ENCODE assay signal across 1 cellular context in the genomic region with DNA sequence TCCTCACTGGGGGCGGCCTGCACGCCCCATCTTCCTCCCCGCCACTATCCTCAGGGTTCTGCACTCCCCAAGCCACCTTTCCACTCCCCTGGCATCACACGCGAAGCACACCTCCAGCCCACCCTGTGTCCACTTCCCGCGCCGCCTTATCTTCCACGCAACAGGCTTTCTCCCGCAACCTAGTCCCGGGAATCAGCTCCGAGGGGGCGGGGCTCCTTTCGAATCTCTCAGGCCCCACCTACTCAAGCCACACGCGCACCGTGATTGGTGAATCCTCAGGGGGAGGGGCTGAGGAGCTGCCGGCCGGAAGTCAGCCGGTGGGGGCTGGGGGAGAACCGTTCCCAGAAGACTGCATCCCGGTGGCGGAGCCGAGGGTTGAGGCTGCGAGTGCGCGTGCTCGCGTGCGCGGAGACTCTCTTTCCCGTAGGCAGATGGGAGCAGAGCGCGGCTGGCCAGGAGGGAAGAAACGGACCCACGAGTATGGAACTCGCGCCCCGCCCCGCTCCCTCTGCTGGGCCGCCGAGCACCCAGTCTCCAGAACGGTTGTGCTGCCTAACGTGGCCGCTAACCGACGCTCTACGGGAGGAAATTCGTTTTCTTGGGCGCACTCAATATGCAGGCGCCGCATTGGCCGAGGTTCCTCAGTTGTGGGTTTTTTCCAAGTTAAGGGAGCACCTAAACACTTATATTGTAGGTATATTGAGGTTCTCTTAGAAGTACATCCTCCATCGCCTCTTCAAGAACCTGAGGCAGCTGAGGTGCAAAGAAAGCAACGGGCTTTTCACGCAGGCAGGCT.
TF ChIP-seq lines count a peak whose summit lies in the region.

A gene (minus strand): TSS at position 194 of the 796 bp plus-strand sequence.

TF ChIP-seq in WTC11, 78 proteins besides CTCF, POLR2A, EP300 and RAD21 (continued from another document):
- TF ChIP-seq, protein P1, sequence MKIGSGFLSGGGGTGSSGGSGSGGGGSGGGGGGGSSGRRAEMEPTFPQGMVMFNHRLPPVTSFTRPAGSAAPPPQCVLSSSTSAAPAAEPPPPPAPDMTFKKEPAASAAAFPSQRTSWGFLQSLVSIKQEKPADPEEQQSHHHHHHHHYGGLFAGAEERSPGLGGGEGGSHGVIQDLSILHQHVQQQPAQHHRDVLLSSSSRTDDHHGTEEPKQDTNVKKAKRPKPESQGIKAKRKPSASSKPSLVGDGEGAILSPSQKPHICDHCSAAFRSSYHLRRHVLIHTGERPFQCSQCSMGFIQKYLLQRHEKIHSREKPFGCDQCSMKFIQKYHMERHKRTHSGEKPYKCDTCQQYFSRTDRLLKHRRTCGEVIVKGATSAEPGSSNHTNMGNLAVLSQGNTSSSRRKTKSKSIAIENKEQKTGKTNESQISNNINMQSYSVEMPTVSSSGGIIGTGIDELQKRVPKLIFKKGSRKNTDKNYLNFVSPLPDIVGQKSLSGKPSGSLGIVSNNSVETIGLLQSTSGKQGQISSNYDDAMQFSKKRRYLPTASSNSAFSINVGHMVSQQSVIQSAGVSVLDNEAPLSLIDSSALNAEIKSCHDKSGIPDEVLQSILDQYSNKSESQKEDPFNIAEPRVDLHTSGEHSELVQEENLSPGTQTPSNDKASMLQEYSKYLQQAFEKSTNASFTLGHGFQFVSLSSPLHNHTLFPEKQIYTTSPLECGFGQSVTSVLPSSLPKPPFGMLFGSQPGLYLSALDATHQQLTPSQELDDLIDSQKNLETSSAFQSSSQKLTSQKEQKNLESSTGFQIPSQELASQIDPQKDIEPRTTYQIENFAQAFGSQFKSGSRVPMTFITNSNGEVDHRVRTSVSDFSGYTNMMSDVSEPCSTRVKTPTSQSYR (CRISPR knock-in tag; IDR thresholded peaks at IDR 0.05): peak; percentile 40; the same call in 1 of the 2 replicates
- TF ChIP-seq NFYB (CRISPR knock-in tag; conservative IDR thresholded peaks at IDR 0.05; ENCODE audit: low read depth): peak; percentile 53; the same call in 1 of the 2 replicates
- TF ChIP-seq, protein P2, sequence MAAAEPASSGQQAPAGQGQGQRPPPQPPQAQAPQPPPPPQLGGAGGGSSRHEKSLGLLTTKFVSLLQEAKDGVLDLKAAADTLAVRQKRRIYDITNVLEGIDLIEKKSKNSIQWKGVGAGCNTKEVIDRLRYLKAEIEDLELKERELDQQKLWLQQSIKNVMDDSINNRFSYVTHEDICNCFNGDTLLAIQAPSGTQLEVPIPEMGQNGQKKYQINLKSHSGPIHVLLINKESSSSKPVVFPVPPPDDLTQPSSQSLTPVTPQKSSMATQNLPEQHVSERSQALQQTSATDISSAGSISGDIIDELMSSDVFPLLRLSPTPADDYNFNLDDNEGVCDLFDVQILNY (CRISPR knock-in tag; IDR thresholded peaks at IDR 0.05): peak; percentile 82
- TF ChIP-seq, protein P3, sequence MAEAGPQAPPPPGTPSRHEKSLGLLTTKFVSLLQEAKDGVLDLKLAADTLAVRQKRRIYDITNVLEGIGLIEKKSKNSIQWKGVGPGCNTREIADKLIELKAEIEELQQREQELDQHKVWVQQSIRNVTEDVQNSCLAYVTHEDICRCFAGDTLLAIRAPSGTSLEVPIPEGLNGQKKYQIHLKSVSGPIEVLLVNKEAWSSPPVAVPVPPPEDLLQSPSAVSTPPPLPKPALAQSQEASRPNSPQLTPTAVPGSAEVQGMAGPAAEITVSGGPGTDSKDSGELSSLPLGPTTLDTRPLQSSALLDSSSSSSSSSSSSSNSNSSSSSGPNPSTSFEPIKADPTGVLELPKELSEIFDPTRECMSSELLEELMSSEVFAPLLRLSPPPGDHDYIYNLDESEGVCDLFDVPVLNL (CRISPR knock-in tag; IDR thresholded peaks at IDR 0.05; ENCODE audit: borderline replicate concordance, low read depth): peak; percentile 76; the same call in 1 of the 2 replicates
- no peak for TF ChIP-seq EMX1 (CRISPR knock-in tag; IDR thresholded peaks at IDR 0.05)
- TF ChIP-seq, protein P4, sequence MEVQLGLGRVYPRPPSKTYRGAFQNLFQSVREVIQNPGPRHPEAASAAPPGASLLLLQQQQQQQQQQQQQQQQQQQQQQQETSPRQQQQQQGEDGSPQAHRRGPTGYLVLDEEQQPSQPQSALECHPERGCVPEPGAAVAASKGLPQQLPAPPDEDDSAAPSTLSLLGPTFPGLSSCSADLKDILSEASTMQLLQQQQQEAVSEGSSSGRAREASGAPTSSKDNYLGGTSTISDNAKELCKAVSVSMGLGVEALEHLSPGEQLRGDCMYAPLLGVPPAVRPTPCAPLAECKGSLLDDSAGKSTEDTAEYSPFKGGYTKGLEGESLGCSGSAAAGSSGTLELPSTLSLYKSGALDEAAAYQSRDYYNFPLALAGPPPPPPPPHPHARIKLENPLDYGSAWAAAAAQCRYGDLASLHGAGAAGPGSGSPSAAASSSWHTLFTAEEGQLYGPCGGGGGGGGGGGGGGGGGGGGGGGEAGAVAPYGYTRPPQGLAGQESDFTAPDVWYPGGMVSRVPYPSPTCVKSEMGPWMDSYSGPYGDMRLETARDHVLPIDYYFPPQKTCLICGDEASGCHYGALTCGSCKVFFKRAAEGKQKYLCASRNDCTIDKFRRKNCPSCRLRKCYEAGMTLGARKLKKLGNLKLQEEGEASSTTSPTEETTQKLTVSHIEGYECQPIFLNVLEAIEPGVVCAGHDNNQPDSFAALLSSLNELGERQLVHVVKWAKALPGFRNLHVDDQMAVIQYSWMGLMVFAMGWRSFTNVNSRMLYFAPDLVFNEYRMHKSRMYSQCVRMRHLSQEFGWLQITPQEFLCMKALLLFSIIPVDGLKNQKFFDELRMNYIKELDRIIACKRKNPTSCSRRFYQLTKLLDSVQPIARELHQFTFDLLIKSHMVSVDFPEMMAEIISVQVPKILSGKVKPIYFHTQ (CRISPR knock-in tag; IDR thresholded peaks at IDR 0.05): no peak
- TF ChIP-seq FOXP1 (CRISPR knock-in tag; IDR thresholded peaks at IDR 0.05; ENCODE audit: borderline replicate concordance): peak; percentile 82
- TF ChIP-seq ETV6 (CRISPR knock-in tag; IDR thresholded peaks at IDR 0.05): peak; percentile 82; the same call in 1 of the 2 replicates
- TF ChIP-seq RORB (CRISPR knock-in tag; IDR thresholded peaks at IDR 0.05): no peak
TF ChIP-seq in WTC11: peak in this region for 18.
